Comparison of ENCODE assay signal across 23 cellular contexts in genomic region chr11:12432507-12432906, GRCh38. TPM values are rescaled to one million over a fixed set of nuclear protein-coding genes. Genes with fewer than 3 reads are reported as not detected.
A peak's percentile ranks its signal among the peaks of the same experiment; 100 is the strongest.
DNase-seq lines count a peak whose midpoint lies in the region; ATAC-seq, FAIRE-seq and TF ChIP-seq lines count a peak whose summit lies in the region.
"Had no signal": no experiment of that assay in that cellular context is flagged by ENCODE, and none has a peak within 500 bp of the region (broad histone marks: within the 10 kb centered on the region; RNA-seq: fewer than 3 reads in every experiment).

No MANE protein-coding gene starts in this region.

- H3K4me2 ChIP-seq in K562 (ENCODE audit: insufficient read depth, low read length): no peak overlapping the region
- H3K4me2 ChIP-seq in osteoblast (ENCODE audit: insufficient read depth, low read length): no peak overlapping the region

- TF ChIP-seq RAD21 in K562 (CRISPR knock-in tag; conservative IDR thresholded peaks at IDR 0.05 in 1 of 2, IDR thresholded peaks at IDR 0.05 in 1 of 2): no peak

- H3K4me1 ChIP-seq in K562 (replicated peaks in 1 of 2; ENCODE audit: control insufficient read depth in 2 of 2, insufficient read depth in 2 of 2, low read length in 2 of 2): no peaks in the 10 kb centered on the region; a peak in 1 of 5 replicates
- H3K4me1 ChIP-seq in esophagus muscularis mucosa: peaks cover 70 to 100% (median 99%) of the 10 kb centered on the region in 4 donors
- peaks cover 44% of the 10 kb centered on the region for H3K4me1 ChIP-seq in osteoblast (ENCODE audit: insufficient read depth, low read length)
- peaks cover 25 to 79% (median 59%) of the 10 kb centered on the region in 4 donors for H3K4me1 ChIP-seq in transverse colon

- in situ Hi-C loops in K562 (cut with MboI): no loop called here
- in situ Hi-C loops in transverse colon (cut with MboI; ENCODE audit: low pct_ligation_motif_present in 1 of 4, low pct_unique_long_range_greater_than_20kb in 1 of 4, low sequenced_read_pairs in 3 of 4): no loop called here

- POLR2A ChIA-PET in K562 (lab: Yijun Ruan, JAX): interaction anchor here (1.1 kb wide), 1 partner anchor 10 kb away, joined by 5 read pairs; no protein-coding TSS in a partner anchor

- no peak for ATAC-seq in K562
- ATAC-seq: HepG2, T-helper 17 cell had no signal

- TF ChIP-seq EP300 in K562 (IDR thresholded peaks at IDR 0.05; ENCODE audit: low read length): no peak
- no peak for TF ChIP-seq EP300 in esophagus muscularis mucosa (IDR thresholded peaks at IDR 0.05)
- no peak for TF ChIP-seq EP300 in transverse colon (IDR thresholded peaks at IDR 0.05; ENCODE audit: low read depth)

- DNase-seq in K562 (ENCODE audit: extremely low read depth in 1 of 4, low spot score in 3 of 4) (no peak), esophagus muscularis mucosa (ENCODE audit: extremely low spot score) (peak; percentile 14), osteoblast (ENCODE audit: insufficient read length, low spot score, missing footprints) (no peak), transverse colon (no peak), GM12891 (ENCODE audit: insufficient read length, low spot score) (no peak), iPS-NIHi11 (ENCODE audit: low spot score) (no peak), NAMALWA (ENCODE audit: low spot score) (no peak)
- DNase-seq: activated CD4-positive, alpha-beta memory T cell treated with anti-CD3 and anti-CD28 coated beads for 36 hours; activated CD4-positive, CD25-positive, alpha-beta regulatory T cell treated with anti-CD3 and anti-CD28 coated beads, Interleukin-2, amount 50 U/mL, for 72 hours; activated CD8-positive, alpha-beta memory T cell treated with anti-CD3 and anti-CD28 coated beads, Interleukin-2, amount 50 U/mL, for 4 hours; activated naive CD4-positive, alpha-beta T cell treated with anti-CD3 and anti-CD28 coated beads, Interleukin-2, amount 10 ng/mL, durations not matched to agents 7 days and 5 days; amygdala; CD4-positive, CD25-positive, alpha-beta regulatory T cell; kidney glomerular epithelial cell; NCI-H510A; spleen; substantia nigra; T-helper 17 cell had no signal

- TF ChIP-seq CTCF in K562 (IDR thresholded peaks at IDR 0.05 in 2 of 3, conservative IDR thresholded peaks at IDR 0.05 in 1 of 3; ENCODE audit: insufficient read depth in 2 of 3, low read depth in 1 of 3, low read length in 3 of 3): no peak
- TF ChIP-seq CTCF in esophagus muscularis mucosa (IDR thresholded peaks at IDR 0.05): no peak
- no peak for TF ChIP-seq CTCF in osteoblast (IDR thresholded peaks at IDR 0.05; ENCODE audit: extremely low read depth, low read depth, low read length)
- TF ChIP-seq CTCF in transverse colon (IDR thresholded peaks at IDR 0.05): no peak

- H3K9me1 ChIP-seq in K562 (ENCODE audit: control insufficient read depth, insufficient read depth, low read length): no peaks in the 10 kb centered on the region

- no peak overlapping the region for H3K9ac ChIP-seq in K562 (ENCODE audit: insufficient read depth in 1 of 2, low read depth in 2 of 2, low read length in 2 of 2)

- CTCF ChIA-PET in K562 (lab: Yijun Ruan, JAX; ENCODE audit: low intra/inter-chr PET ratio): no interaction called here

- no TSS peak for BruUV-seq in K562 (replicated peaks; lab: Mats Ljungman, UMichigan)

- H3K27me3 ChIP-seq in K562 (ENCODE audit: control insufficient read depth in 2 of 2, insufficient read depth in 2 of 2, low read length in 2 of 2) (peaks cover 12 to 21% of the 10 kb centered on the region in 2 experiments; a peak in 3 of 5 replicates), esophagus muscularis mucosa (no peaks in the 10 kb centered on the region), osteoblast (ENCODE audit: insufficient read depth, low read length) (no peaks in the 10 kb centered on the region), transverse colon (no peaks in the 10 kb centered on the region)
- H3K27me3 ChIP-seq: cardiac muscle cell, spleen had no signal

- H3K9me3 ChIP-seq in K562 (replicated peaks; ENCODE audit: control insufficient read depth, insufficient read depth, low read depth, low read length) (no peaks in the 10 kb centered on the region), esophagus muscularis mucosa (no peaks in the 10 kb centered on the region), osteoblast (ENCODE audit: low read depth, low read length) (no peaks in the 10 kb centered on the region), transverse colon (no peaks in the 10 kb centered on the region)
- H3K9me3 ChIP-seq: spleen had no signal

- WGBS in K562 (ENCODE audit: insufficient coverage, low coverage, missing lambda C conversion rate): 13% methylated on average over 6 of the region's 6 CpGs
- WGBS in esophagus muscularis mucosa: 80% methylated on average over 6 of the region's 6 CpGs
- WGBS in transverse colon (ENCODE audit: low coverage in 1 of 2), 2 donors: 84 to 89% methylated on average over 6 of the region's 6 CpGs

- FAIRE-seq in K562 (lab: Jason Lieb, UNC) (no peak), GM12891 (lab: Jason Lieb, UNC) (no peak)
- FAIRE-seq: HepG2 had no signal

- no peak overlapping the region for H3K27ac ChIP-seq in K562 (ENCODE audit: extremely low read depth, low read depth, low read length)
- peak overlapping the region; percentile 89 to 99 (median 92) for H3K27ac ChIP-seq in esophagus muscularis mucosa (replicated peaks in 1 of 4)
- peak overlapping the region; percentile 65 for H3K27ac ChIP-seq in osteoblast (ENCODE audit: low read depth, low read length)
- H3K27ac ChIP-seq in transverse colon: peak overlapping the region; percentile 76 to 90 (median 84)
- H3K27ac ChIP-seq: RWPE1 had no signal

- TF ChIP-seq POLR2A in K562 (conservative IDR thresholded peaks at IDR 0.05) (no peak), esophagus muscularis mucosa (IDR thresholded peaks at IDR 0.05; ENCODE audit: low read depth) (no peak), transverse colon (IDR thresholded peaks at IDR 0.05) (no peak), GM12891 (IDR thresholded peaks at IDR 0.05; ENCODE audit: low read depth, low read length) (no peak)

- H3K79me2 ChIP-seq in K562 (ENCODE audit: control insufficient read depth, insufficient read depth, low read length) (no peaks in the 10 kb centered on the region), osteoblast (ENCODE audit: insufficient read depth, low read length) (peaks cover 94% of the 10 kb centered on the region)

- H2AFZ ChIP-seq in K562 (ENCODE audit: low read depth, low read length): no peak overlapping the region
- H2AFZ ChIP-seq in osteoblast (ENCODE audit: low read length): no peak overlapping the region

- intact Hi-C loops in K562 (cut with micrococcal nuclease) (loop anchor here (1.0 kb wide), 1 partner anchor 23 kb away; no protein-coding TSS in a partner anchor), esophagus muscularis mucosa (cut with DNase I) (no loop called here), transverse colon (cut with DNase I; ENCODE audit: low total_unique reads) (no loop called here)

- H4K20me1 ChIP-seq in K562 (replicated peaks; ENCODE audit: control insufficient read depth, insufficient read depth, low read length): no peaks in the 10 kb centered on the region
- H4K20me1 ChIP-seq in osteoblast (ENCODE audit: insufficient read depth, low read length): peaks cover 32% of the 10 kb centered on the region

- no peak overlapping the region for H3K4me3 ChIP-seq in K562
- H3K4me3 ChIP-seq in esophagus muscularis mucosa: no peak overlapping the region
- no peak overlapping the region for H3K4me3 ChIP-seq in osteoblast (ENCODE audit: insufficient read depth, low read length)
- no peak overlapping the region for H3K4me3 ChIP-seq in transverse colon
- H3K4me3 ChIP-seq: cardiac muscle cell, lung, spleen had no signal

- H3K36me3 ChIP-seq in K562 (ENCODE audit: control insufficient read depth, insufficient read depth, low read length) (no peaks in the 10 kb centered on the region), esophagus muscularis mucosa (no peaks in the 10 kb centered on the region), osteoblast (ENCODE audit: insufficient read depth, low read length) (peaks cover 10% of the 10 kb centered on the region), transverse colon (no peaks in the 10 kb centered on the region)
- H3K36me3 ChIP-seq: cardiac muscle cell, spleen had no signal

TF ChIP-seq in GM12891, 5 proteins besides CTCF, POLR2A, EP300 and RAD21:
- TF ChIP-seq TAF1 (IDR thresholded peaks at IDR 0.05; ENCODE audit: low read depth, low read length): no peak

RNA-seq across cellular contexts. Expression of gene PARVA, which starts 55.1 kb away (rescaled TPM):
- total RNA-seq in K562 (2011; cell fraction: chromatin; rRNA removed; ENCODE audit: low replicate concordance): not detected in 2 replicates
- not detected in 2 replicates for total RNA-seq in K562 (2011; cell fraction: nucleolus; rRNA removed)
- not detected in 2 replicates for total RNA-seq in K562 (2011; cell fraction: nucleoplasm; rRNA removed)
- not detected in 2 replicates for total RNA-seq in K562 (2014; rRNA removed)
- total RNA-seq in K562 (2014; rRNA removed; fragmentation: Illumina TruSeq; extraction: Trizol): not detected in 2 replicates
- not detected in 2 replicates for total RNA-seq in K562 (2015; rRNA removed; fragmentation: Illumina TruSeq; extraction: Trizol)
- total RNA-seq in K562 (2021): 0.11 and 0.20 TPM in 2 replicates
- not detected in 2 replicates for polyA plus RNA-seq in K562 (2011; rRNA removed)
- not detected in 2 replicates for polyA plus RNA-seq in K562 (2011; cell fraction: cytosol; rRNA removed)
- polyA plus RNA-seq in K562 (2011; cell fraction: nucleus; rRNA removed): not detected in 2 replicates
- 0.05 TPM in 1 of 2 replicates, not detected in the other for polyA plus RNA-seq in K562 (2012)
- not detected in 2 replicates for polyA plus RNA-seq in K562 (2014; fragmentation: Illumina TruSeq; extraction: Trizol)
- polyA plus RNA-seq in K562 (2014; fragmentation: Nextera tagmentation; extraction: Ambion mirVana): not detected
- polyA plus RNA-seq in K562 (2014; rRNA removed): not detected in 2 replicates
- polyA minus RNA-seq in K562 (2011; rRNA and poly(A)+ RNA removed): 0.03 TPM in 1 of 2 replicates, not detected in the other
- polyA minus RNA-seq in K562 (2011; cell fraction: cytosol; rRNA and poly(A)+ RNA removed): not detected in 2 replicates
- polyA minus RNA-seq in K562 (2011; cell fraction: nucleus; rRNA and poly(A)+ RNA removed): not detected in 2 replicates
- 100 to 1,000 TPM; 181 to 228 (median 210) TPM for total RNA-seq in esophagus muscularis mucosa
- 74.9 and 83.7 TPM in 2 replicates for total RNA-seq in osteoblast
- 10 to 100 TPM; 34.3 to 82.0 (median 45.1) TPM for total RNA-seq in transverse colon
- not detected for polyA plus RNA-seq in GM12891 (2012; ENCODE audit: low read depth, missing spikeins)
- total RNA-seq: activated T-helper 1 cell treated with anti-CD3 and anti-CD28 coated beads, Interleukin-12 subunit alpha, Interleukin-12 subunit beta, Interleukin-2, Interleukin-4 antibody, amounts not matched to agents 30 ng/mL and 10 ng/mL and 1 ng/mL, durations not matched to agents 14 hours and 24 hours and 36 hours had no signal

Comparison
In these comparisons a context has a peak if more than half of its experiments do, and no peak if none do; other contexts are left out.
1. RNA of gene PARVA, which starts 55.1 kb away (total RNA-seq): 181 to 228 TPM in esophagus muscularis mucosa, 74.9 to 83.7 TPM in osteoblast and 34.3 to 82.0 TPM in transverse colon; 0.11 to 0.20 TPM in K562; every median in the first group is over 10 times any median in the second.